In genomic region chr11:33445761-33446161, GRCh38 we compare ENCODE assay signal across 17 cellular contexts.
DNase-seq lines count a peak whose midpoint lies in the region; FAIRE-seq and TF ChIP-seq lines count a peak whose summit lies in the region.
"Had no signal": no experiment of that assay in that cellular context is flagged by ENCODE, and none has a peak within 500 bp of the region (broad histone marks: within the 10 kb centered on the region; RNA-seq: fewer than 3 reads in every experiment).

No MANE protein-coding gene starts in this region.

- no peak for TF ChIP-seq POLR2A in transverse colon (IDR thresholded peaks at IDR 0.05)

- no peak overlapping the region for H2BK120ac ChIP-seq in mesenchymal stem cell (ENCODE audit: low read depth, low read length)

- 20% methylated on average over 1 of the region's 1 CpG for WGBS in mesenchymal stem cell
- 71% methylated on average over 1 of the region's 1 CpG; no CpG with 5 or more reads in 1 of the 2 donors for WGBS in transverse colon (ENCODE audit: low coverage in 1 of 2), 2 donors

- no peak for TF ChIP-seq CTCF in AG10803 (conservative IDR thresholded peaks at IDR 0.05; ENCODE audit: low read length)
- TF ChIP-seq CTCF in brain microvascular endothelial cell (IDR thresholded peaks at IDR 0.05; ENCODE audit: low read depth, low read length, missing control alignments): no peak
- no peak for TF ChIP-seq CTCF in transverse colon (IDR thresholded peaks at IDR 0.05)

- no peak overlapping the region for H3K4me2 ChIP-seq in mesenchymal stem cell (ENCODE audit: low read length, poor library complexity, severe bottlenecking)

- H3K9ac ChIP-seq in mesenchymal stem cell (ENCODE audit: low read length): no peak overlapping the region

- H3K9me3 ChIP-seq in mesenchymal stem cell (ENCODE audit: control insufficient read depth, low read length) (no peaks in the 10 kb centered on the region), transverse colon (no peaks in the 10 kb centered on the region)
- H3K9me3 ChIP-seq: pancreas had no signal

- intact Hi-C loops in transverse colon (cut with DNase I; ENCODE audit: low total_unique reads): no loop called here

- H2AFZ ChIP-seq in mesenchymal stem cell (ENCODE audit: low read depth, low read length): no peak overlapping the region

- no peak overlapping the region for H3K4ac ChIP-seq in mesenchymal stem cell (ENCODE audit: low read depth in 1 of 2, low read length in 2 of 2)

- FAIRE-seq in GM19239 (lab: Jason Lieb, UNC): no peak
- FAIRE-seq: frontal cortex, pancreas had no signal

- no peak overlapping the region for H2BK15ac ChIP-seq in mesenchymal stem cell (ENCODE audit: low read depth, poor library complexity, severe bottlenecking)

- no peak overlapping the region for H4K8ac ChIP-seq in mesenchymal stem cell (ENCODE audit: low read length)

- H2BK5ac ChIP-seq in mesenchymal stem cell (ENCODE audit: low read depth, low read length, poor library complexity, severe bottlenecking): no peak overlapping the region

- H3K27ac ChIP-seq in brain microvascular endothelial cell (peak overlapping the region; percentile 53), mesenchymal stem cell (ENCODE audit: low read length, poor library complexity, severe bottlenecking) (peak overlapping the region; percentile 19), transverse colon (no peak overlapping the region)
- H3K27ac ChIP-seq: left ventricle myocardium inferior, pancreas had no signal

- peak; percentile 85 for DNase-seq in AG10803 (ENCODE audit: low read depth)
- peak; percentile 65 for DNase-seq in HS-5 (ENCODE audit: low read depth)
- DNase-seq in brain microvascular endothelial cell: peak; percentile 31
- DNase-seq in mesenchymal stem cell: peak; percentile 12
- no peak for DNase-seq in NCI-H146 treated with DMSO at 0.1 percent for 48 hours (lab: John Stamatoyannopoulos, UW; ENCODE audit: unreplicated experiment)
- DNase-seq in transverse colon: no peak
- DNase-seq in GM19239 (ENCODE audit: insufficient read length, low spot score): no peak
- no peak for DNase-seq in NCI-H82 (lab: John Stamatoyannopoulos, UW)
- DNase-seq: activated naive CD8-positive, alpha-beta T cell treated with anti-CD3 and anti-CD28 coated beads, Interleukin-2, amount 50 U/mL, for 24 hours; central memory CD4-positive, alpha-beta T cell; effector memory CD8-positive, alpha-beta T cell; left ventricle myocardium inferior; MG63; NCI-H1930; pancreas; stimulated activated CD4-positive, alpha-beta T cell treated with anti-CD3 and anti-CD28 coated beads, Interleukin-4, amount 100 ng/mL, for 1 hour had no signal

- no peak overlapping the region for H2BK12ac ChIP-seq in mesenchymal stem cell (ENCODE audit: low read length in 2 of 2)

- no peak overlapping the region for H3K18ac ChIP-seq in mesenchymal stem cell (ENCODE audit: low read depth in 1 of 2, low read length in 2 of 2)

- no peak overlapping the region for H4K91ac ChIP-seq in mesenchymal stem cell (ENCODE audit: low read length)

- H2AK5ac ChIP-seq in mesenchymal stem cell (ENCODE audit: low read length, severe bottlenecking): no peak overlapping the region

- in situ Hi-C loops in brain microvascular endothelial cell (cut with HindIII; ENCODE audit: low pct_ligation_motif_present, low sequenced_read_pairs): no loop called here
- in situ Hi-C loops in transverse colon (cut with MboI; ENCODE audit: low pct_ligation_motif_present in 1 of 4, low pct_unique_long_range_greater_than_20kb in 1 of 4, low sequenced_read_pairs in 3 of 4): no loop called here

- H3K27me3 ChIP-seq in brain microvascular endothelial cell (replicated peaks): no peaks in the 10 kb centered on the region
- H3K27me3 ChIP-seq in mesenchymal stem cell (ENCODE audit: control insufficient read depth in 1 of 2, insufficient read depth in 1 of 2, low read length in 2 of 2): no peaks in the 10 kb centered on the region
- no peaks in the 10 kb centered on the region for H3K27me3 ChIP-seq in transverse colon
- H3K27me3 ChIP-seq: MG63, pancreas had no signal

- no peaks in the 10 kb centered on the region for H3K36me3 ChIP-seq in brain microvascular endothelial cell (replicated peaks)
- H3K36me3 ChIP-seq in mesenchymal stem cell (ENCODE audit: control insufficient read depth in 1 of 2, insufficient read depth in 2 of 2, low read depth in 1 of 2, low read length in 2 of 2): no peaks in the 10 kb centered on the region
- H3K36me3 ChIP-seq in transverse colon: no peaks in the 10 kb centered on the region
- H3K36me3 ChIP-seq: left ventricle myocardium inferior, MG63, pancreas had no signal

- H3K4me1 ChIP-seq in mesenchymal stem cell (ENCODE audit: control insufficient read depth, insufficient read depth, low read depth, low read length): peaks cover 3% of the 10 kb centered on the region
- no peaks in the 10 kb centered on the region for H3K4me1 ChIP-seq in transverse colon
- H3K4me1 ChIP-seq: pancreas had no signal

- no peak overlapping the region for H3K23ac ChIP-seq in mesenchymal stem cell (ENCODE audit: low read length in 2 of 2)

- H3K4me3 ChIP-seq in AG10803 (ENCODE audit: low read length) (no peak overlapping the region), brain microvascular endothelial cell (ENCODE audit: low read depth, low read length) (no peak overlapping the region), mesenchymal stem cell (ENCODE audit: insufficient read depth in 1 of 2, low read depth in 1 of 2, low read length in 2 of 2) (no peak overlapping the region), transverse colon (no peak overlapping the region)
- H3K4me3 ChIP-seq: left ventricle myocardium inferior, MG63, pancreas had no signal

- no peak for TF ChIP-seq EP300 in transverse colon (IDR thresholded peaks at IDR 0.05; ENCODE audit: low read depth)

- peaks cover 5% of the 10 kb centered on the region for H3K79me1 ChIP-seq in mesenchymal stem cell (replicated peaks; ENCODE audit: low read length, poor library complexity, severe bottlenecking)

- no peak overlapping the region for H3K14ac ChIP-seq in mesenchymal stem cell (ENCODE audit: low read length in 2 of 2)

Comparison
In these comparisons a context has a peak if more than half of its experiments do, and no peak if none do; other contexts are left out.
1. DNase-seq: peak in AG10803 (single experiment), HS-5 (single experiment), brain microvascular endothelial cell (single experiment) and mesenchymal stem cell (single experiment); none in NCI-H146 treated with DMSO at 0.1 percent for 48 hours (single experiment), transverse colon (single experiment), GM19239 (single experiment) and NCI-H82 (single experiment).
2. H3K27ac ChIP-seq: peak in brain microvascular endothelial cell (single experiment) and mesenchymal stem cell (single experiment); none in transverse colon (0 of 4).